9 cellular contexts compared by ENCODE assay signal in genomic region chr6:30267423-30267822, GRCh38.
"Had no signal": no experiment of that assay in that cellular context is flagged by ENCODE, and none has a peak within 500 bp of the region (broad histone marks: within the 10 kb centered on the region; RNA-seq: fewer than 3 reads in every experiment).

No MANE protein-coding gene starts in this region.

- H3K9ac ChIP-seq: KMS-11 had no signal

- FAIRE-seq: H1, H54, HTR-8/SVneo had no signal

- H3K27ac ChIP-seq: KMS-11 had no signal

- ATAC-seq: GM23338 had no signal

- DNase-seq: H9, HCEC 1CT, IMR-90, KBM-7 had no signal

- H3K4me3 ChIP-seq: GM23338 had no signal

- H2AFZ ChIP-seq: GM23338 had no signal

- H3K4me2 ChIP-seq: GM23338, KMS-11 had no signal
